21 cellular contexts compared by ENCODE assay signal in genomic region chr10:83122336-83122735, GRCh38.
"Had no signal": no experiment of that assay in that cellular context is flagged by ENCODE, and none has a peak within 500 bp of the region (broad histone marks: within the 10 kb centered on the region; RNA-seq: fewer than 3 reads in every experiment).

No MANE protein-coding gene starts in this region.

- DNase-seq: activated CD4-positive, alpha-beta memory T cell treated with anti-CD3 and anti-CD28 coated beads, Interleukin-2, amount 10 ng/mL, durations not matched to agents 7 days and 5 days; activated CD4-positive, alpha-beta T cell treated with anti-CD3 and anti-CD28 coated beads for 48 hours; activated CD4-positive, CD25-positive, alpha-beta regulatory T cell; activated CD8-positive, alpha-beta memory T cell treated with anti-CD3 and anti-CD28 coated beads, Interleukin-2, amount 10 ng/mL, durations not matched to agents 7 days and 5 days; amygdala; body of pancreas; colonic mucosa; foreskin fibroblast; glutamatergic neuron; hypothalamus; islet precursor cell; occipital lobe; posterior cingulate gyrus; retina; stimulated activated CD4-positive, alpha-beta T cell treated with anti-CD3 and anti-CD28 coated beads, Interleukin-2, amount 100 ng/mL, for 24 hours; stimulated activated naive CD4-positive, alpha-beta T cell treated with Interleukin-2 at 50 U/mL for 16 hours; T-cell; thyroid gland had no signal

- H3K27ac Mint-ChIP-seq: activated CD4-positive, alpha-beta memory T cell treated with anti-CD3 and anti-CD28 coated beads, Interleukin-2, amount 10 ng/mL, durations not matched to agents 7 days and 5 days; activated CD8-positive, alpha-beta memory T cell treated with anti-CD3 and anti-CD28 coated beads, Interleukin-2, amount 10 ng/mL, durations not matched to agents 7 days and 5 days; activated naive CD8-positive, alpha-beta T cell; T-cell had no signal

- H3K9me3 Mint-ChIP-seq: activated CD4-positive, alpha-beta memory T cell treated with anti-CD3 and anti-CD28 coated beads, Interleukin-2, amount 10 ng/mL, durations not matched to agents 7 days and 5 days had no signal

- H3K4me3 ChIP-seq: body of pancreas, colonic mucosa, lung, thyroid gland had no signal

- H3K4me1 ChIP-seq: body of pancreas, colonic mucosa, thyroid gland had no signal

- H3K27me3 ChIP-seq: body of pancreas, colonic mucosa, thyroid gland had no signal

- H3K4me3 Mint-ChIP-seq: activated CD4-positive, alpha-beta memory T cell treated with anti-CD3 and anti-CD28 coated beads, Interleukin-2, amount 10 ng/mL, durations not matched to agents 7 days and 5 days; activated CD8-positive, alpha-beta memory T cell treated with anti-CD3 and anti-CD28 coated beads, Interleukin-2, amount 10 ng/mL, durations not matched to agents 7 days and 5 days; activated naive CD8-positive, alpha-beta T cell; central memory CD8-positive, alpha-beta T cell; T-cell had no signal

- H3K36me3 ChIP-seq: colonic mucosa, thyroid gland had no signal

- H3K4me1 Mint-ChIP-seq: activated CD4-positive, alpha-beta memory T cell treated with anti-CD3 and anti-CD28 coated beads, Interleukin-2, amount 10 ng/mL, durations not matched to agents 7 days and 5 days; activated CD8-positive, alpha-beta memory T cell treated with anti-CD3 and anti-CD28 coated beads, Interleukin-2, amount 10 ng/mL, durations not matched to agents 7 days and 5 days; central memory CD8-positive, alpha-beta T cell; T-cell had no signal

- H3K36me3 Mint-ChIP-seq: activated CD8-positive, alpha-beta memory T cell treated with anti-CD3 and anti-CD28 coated beads, Interleukin-2, amount 10 ng/mL, durations not matched to agents 7 days and 5 days; activated naive CD8-positive, alpha-beta T cell; T-cell had no signal

- H3K9me3 ChIP-seq: body of pancreas, colonic mucosa, thyroid gland had no signal

- H3K27ac ChIP-seq: body of pancreas, colonic mucosa, thyroid gland had no signal

- H3K27me3 Mint-ChIP-seq: activated CD4-positive, alpha-beta memory T cell treated with anti-CD3 and anti-CD28 coated beads, Interleukin-2, amount 10 ng/mL, durations not matched to agents 7 days and 5 days; activated CD8-positive, alpha-beta memory T cell treated with anti-CD3 and anti-CD28 coated beads, Interleukin-2, amount 10 ng/mL, durations not matched to agents 7 days and 5 days; activated naive CD8-positive, alpha-beta T cell; central memory CD8-positive, alpha-beta T cell; T-cell had no signal
